27 cellular contexts compared by ENCODE assay signal in the genomic region with DNA sequence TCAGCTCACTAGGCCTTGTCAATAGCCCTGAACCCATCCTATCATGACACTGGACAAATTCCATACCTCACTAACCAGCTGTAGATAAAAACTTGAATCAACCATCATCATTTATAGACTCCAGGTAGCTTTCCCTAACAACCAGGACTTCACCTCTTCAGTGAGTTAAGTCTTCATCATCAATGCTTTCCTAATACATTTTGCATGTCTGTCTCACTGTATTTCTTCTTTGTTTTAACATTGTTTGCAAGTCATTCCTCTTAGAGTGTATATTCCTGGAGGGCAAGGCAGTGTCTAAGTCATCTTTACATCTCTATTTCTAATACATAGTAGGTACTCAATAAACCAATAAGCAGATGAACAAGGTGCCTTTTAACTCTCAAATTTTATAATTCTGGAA.
"Had no signal": no experiment of that assay in that cellular context is flagged by ENCODE, and none has a peak within 500 bp of the region (broad histone marks: within the 10 kb centered on the region; RNA-seq: fewer than 3 reads in every experiment).

No MANE protein-coding gene starts in this region.

- H3K36me3 Mint-ChIP-seq: natural killer cell treated with Interleukin-12 subunit alpha and Interleukin-12 subunit beta and Interleukin-15 and Interleukin-18, amount 100 ng/mL, for 72 hours; stimulated activated effector memory CD8-positive, alpha-beta T cell treated with anti-CD3 and anti-CD28 coated beads, Interleukin-12 subunit alpha, Interleukin-12 subunit beta, amount 100 ng/mL, for 72 hours; stimulated activated naive B cell treated with anti-CD40 and anti-IgM and Interleukin-4, amounts not matched to agents 10 μg/mL and 1 μg/mL and 100 μg/mL, for 72 hours had no signal

- H3K4me1 Mint-ChIP-seq: stimulated activated naive B cell treated with anti-CD40 and anti-IgM and Interleukin-4, amounts not matched to agents 10 μg/mL and 1 μg/mL and 100 μg/mL, for 72 hours had no signal

- DNase-seq: nephron progenitor cell; nucleus accumbens; pancreas; right cardiac atrium; right lobe of liver; sigmoid colon; small intestine; stimulated activated CD4-positive, alpha-beta T cell treated with anti-CD3 and anti-CD28 coated beads, Interleukin-15, amount 100 ng/mL, for 24 hours; stimulated activated CD4-positive, alpha-beta T cell treated with anti-CD3 and anti-CD28 coated beads, Interleukin-2, amount 100 ng/mL, for 24 hours; stimulated activated CD4-positive, alpha-beta T cell treated with anti-CD3 and anti-CD28 coated beads, Interleukin-2, amount 100 ng/mL, for 48 hours; stimulated activated CD4-positive, alpha-beta T cell treated with anti-CD3 and anti-CD28 coated beads, Interleukin-4, amount 100 ng/mL, for 24 hours; stimulated activated naive B cell treated with anti-CD40 and anti-IgM and Interleukin-4, amounts not matched to agents 10 μg/mL and 1 μg/mL and 100 μg/mL, for 72 hours; stimulated activated naive CD4-positive, alpha-beta T cell treated with Interleukin-2 at 50 U/mL for 16 hours; stomach; thyroid gland; trophoblast cell; upper lobe of left lung had no signal

- H3K27ac ChIP-seq: neutrophil, pancreas, prostate gland, right lobe of liver, sigmoid colon, stomach, thoracic aorta, thyroid gland, tibial nerve, upper lobe of left lung, vagina had no signal

- H3K27me3 Mint-ChIP-seq: stimulated activated naive B cell treated with anti-CD40 and anti-IgM and Interleukin-4, amounts not matched to agents 10 μg/mL and 1 μg/mL and 100 μg/mL, for 72 hours had no signal

- H3K9me3 ChIP-seq: neutrophil, pancreas, prostate gland, right lobe of liver, sigmoid colon, stomach, thoracic aorta, thyroid gland, tibial nerve, upper lobe of left lung, vagina had no signal

- H3K9me3 Mint-ChIP-seq: natural killer cell treated with Interleukin-12 subunit alpha and Interleukin-12 subunit beta and Interleukin-15 and Interleukin-18, amount 100 ng/mL, for 72 hours; stimulated activated effector memory CD8-positive, alpha-beta T cell treated with anti-CD3 and anti-CD28 coated beads, Interleukin-12 subunit alpha, Interleukin-12 subunit beta, amount 100 ng/mL, for 72 hours; stimulated activated naive B cell treated with anti-CD40 and anti-IgM and Interleukin-4, amounts not matched to agents 10 μg/mL and 1 μg/mL and 100 μg/mL, for 72 hours; stimulated activated naive CD8-positive, alpha-beta T cell treated with anti-CD3 and anti-CD28 coated beads, Interleukin-15, Interleukin-2, amounts not matched to agents 100 ng/mL and 50 ng/mL, for 24 hours had no signal

- H3K4me1 ChIP-seq: pancreas, prostate gland, right lobe of liver, sigmoid colon, stomach, thyroid gland, tibial nerve, upper lobe of left lung had no signal

- H3K36me3 ChIP-seq: neutrophil, pancreas, prostate gland, right lobe of liver, sigmoid colon, stomach, thoracic aorta, thyroid gland, tibial nerve, upper lobe of left lung, vagina had no signal

- FAIRE-seq: pancreas, small intestine, urothelium cell line had no signal

- H3K27me3 ChIP-seq: neutrophil, pancreas, right lobe of liver, sigmoid colon, stomach, thyroid gland, tibial nerve, upper lobe of left lung, vagina had no signal

- H3K27ac Mint-ChIP-seq: natural killer cell treated with Interleukin-12 subunit alpha and Interleukin-12 subunit beta and Interleukin-15 and Interleukin-18, amount 100 ng/mL, for 72 hours; stimulated activated effector memory CD8-positive, alpha-beta T cell treated with anti-CD3 and anti-CD28 coated beads, Interleukin-12 subunit alpha, Interleukin-12 subunit beta, amount 100 ng/mL, for 72 hours; stimulated activated naive B cell treated with anti-CD40 and anti-IgM and Interleukin-4, amounts not matched to agents 10 μg/mL and 1 μg/mL and 100 μg/mL, for 72 hours; stimulated activated naive CD8-positive, alpha-beta T cell treated with anti-CD3 and anti-CD28 coated beads, Interleukin-15, Interleukin-2, amounts not matched to agents 100 ng/mL and 50 ng/mL, for 24 hours had no signal

- H3K4me3 Mint-ChIP-seq: natural killer cell treated with Interleukin-12 subunit alpha and Interleukin-12 subunit beta and Interleukin-15 and Interleukin-18, amount 100 ng/mL, for 72 hours; nephron progenitor cell; neural crest cell; stimulated activated effector memory CD8-positive, alpha-beta T cell treated with anti-CD3 and anti-CD28 coated beads, Interleukin-12 subunit alpha, Interleukin-12 subunit beta, amount 100 ng/mL, for 72 hours; stimulated activated naive B cell treated with anti-CD40 and anti-IgM and Interleukin-4, amounts not matched to agents 10 μg/mL and 1 μg/mL and 100 μg/mL, for 72 hours; stimulated activated naive CD8-positive, alpha-beta T cell treated with anti-CD3 and anti-CD28 coated beads, Interleukin-15, Interleukin-2, amounts not matched to agents 100 ng/mL and 50 ng/mL, for 24 hours had no signal

- H3K4me3 ChIP-seq: pancreas, prostate gland, right lobe of liver, sigmoid colon, stomach, thoracic aorta, thyroid gland, tibial nerve, upper lobe of left lung, vagina had no signal
